In genomic region chr9:129878253-129878652, GRCh38 we compare ENCODE assay signal across 19 cellular contexts.
"Had no signal": no experiment of that assay in that cellular context is flagged by ENCODE, and none has a peak within 500 bp of the region (broad histone marks: within the 10 kb centered on the region; RNA-seq: fewer than 3 reads in every experiment).

No MANE protein-coding gene starts in this region.

- H3K27me3 Mint-ChIP-seq: activated CD4-positive, alpha-beta T cell treated with anti-CD3 and anti-CD28 coated beads, Interleukin-2, amount 10 ng/mL, durations not matched to agents 24 days and 14 days; stimulated activated memory B cell treated with anti-CD40 and anti-IgM and Interleukin-4, amounts not matched to agents 10 μg/mL and 1 μg/mL and 100 μg/mL, for 72 hours had no signal

- H3K4me1 ChIP-seq: adrenal gland, breast epithelium, lower lobe of right lung, testis, upper lobe of right lung had no signal

- H3K27ac ChIP-seq: adrenal gland, breast epithelium, coronary artery, lower lobe of right lung, sigmoid colon, testis, upper lobe of right lung had no signal

- H3K9me3 Mint-ChIP-seq: activated CD4-positive, alpha-beta T cell treated with anti-CD3 and anti-CD28 coated beads, Interleukin-2, amount 10 ng/mL, durations not matched to agents 24 days and 14 days; nephron progenitor cell; stimulated activated memory B cell treated with anti-CD40 and anti-IgM and Interleukin-4, amounts not matched to agents 10 μg/mL and 1 μg/mL and 100 μg/mL, for 72 hours had no signal

- H3K27ac Mint-ChIP-seq: activated CD4-positive, alpha-beta T cell treated with anti-CD3 and anti-CD28 coated beads, Interleukin-2, amount 10 ng/mL, durations not matched to agents 24 days and 14 days; nephron progenitor cell had no signal

- H3K4me3 Mint-ChIP-seq: activated CD4-positive, alpha-beta T cell treated with anti-CD3 and anti-CD28 coated beads, Interleukin-2, amount 10 ng/mL, durations not matched to agents 24 days and 14 days; nephron progenitor cell; stimulated activated memory B cell treated with anti-CD40 and anti-IgM and Interleukin-4, amounts not matched to agents 10 μg/mL and 1 μg/mL and 100 μg/mL, for 72 hours had no signal

- H3K27me3 ChIP-seq: adrenal gland, breast epithelium, sigmoid colon, testis, upper lobe of right lung had no signal

- ATAC-seq: lower lobe of right lung; stimulated activated memory B cell treated with anti-CD40 and anti-IgM and Interleukin-4, amounts not matched to agents 10 μg/mL and 1 μg/mL and 100 μg/mL, for 72 hours; upper lobe of right lung had no signal

- H3K9me3 ChIP-seq: adrenal gland, breast epithelium, lower lobe of right lung, sigmoid colon, testis, upper lobe of right lung had no signal

- H3K4me3 ChIP-seq: adrenal gland, breast epithelium, coronary artery, lower lobe of right lung, sigmoid colon, testis, upper lobe of right lung had no signal

- DNase-seq: activated CD4-positive, alpha-beta T cell treated with anti-CD3 and anti-CD28 coated beads, Interleukin-2, amount 10 ng/mL, durations not matched to agents 24 days and 14 days; activated CD4-positive, CD25-positive, alpha-beta regulatory T cell; activated effector memory CD4-positive, alpha-beta T cell treated with anti-CD3 and anti-CD28 coated beads, Interleukin-2, amount 50 U/mL, for 16 hours; activated T-cell treated with anti-CD3 and anti-CD28 coated beads, Interleukin-2, amount 50 U/mL, for 48 hours; adrenal gland; foreskin melanocyte; glutamatergic neuron; hypothalamus; lower lobe of right lung; nephron progenitor cell; nucleus accumbens; sigmoid colon; stimulated activated CD4-positive, alpha-beta T cell treated with anti-CD3 and anti-CD28 coated beads, Interleukin-4, amount 100 ng/mL, for 4 hours; T1000; testis; upper lobe of right lung had no signal
